Comparison of ENCODE assay signal across 24 cellular contexts in the genomic region with DNA sequence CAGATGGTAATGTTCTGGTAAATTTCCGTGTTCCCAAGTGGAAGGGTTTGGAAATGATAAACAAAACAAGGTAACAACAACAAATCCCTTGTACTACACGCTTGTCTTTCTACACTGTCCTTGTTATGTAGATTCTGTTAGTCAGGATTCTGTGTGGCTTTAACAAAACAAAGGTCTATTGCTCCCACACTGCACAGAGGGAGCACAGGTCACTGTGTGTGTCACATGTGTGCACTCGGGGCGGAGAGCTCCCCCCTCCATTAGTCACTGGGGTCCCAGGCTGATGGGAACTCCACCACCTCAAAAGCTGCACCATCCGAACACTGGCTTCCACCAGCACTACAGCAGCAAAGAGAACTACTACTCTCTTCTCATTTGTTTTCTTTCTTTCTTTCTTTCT.
"Had no signal": no experiment of that assay in that cellular context is flagged by ENCODE, and none has a peak within 500 bp of the region (broad histone marks: within the 10 kb centered on the region; RNA-seq: fewer than 3 reads in every experiment).

No MANE protein-coding gene starts in this region.

- H2AFZ ChIP-seq: hepatocyte had no signal

- H3K36me3 Mint-ChIP-seq: activated naive CD4-positive, alpha-beta T cell treated with anti-CD3 and anti-CD28 coated beads, Interleukin-2, amount 50 U/mL, for 72 hours; naive thymus-derived CD4-positive, alpha-beta T cell; stimulated activated effector memory CD8-positive, alpha-beta T cell treated with anti-CD3 and anti-CD28 coated beads, Interleukin-12 subunit alpha, Interleukin-12 subunit beta, amount 100 ng/mL, for 72 hours had no signal

- H3K4me3 Mint-ChIP-seq: activated CD4-positive, alpha-beta T cell treated with anti-CD3 and anti-CD28 coated beads for 36 hours; activated T-cell treated with anti-CD3 and anti-CD28 coated beads, Interleukin-2, amount 50 U/mL, for 72 hours; naive thymus-derived CD4-positive, alpha-beta T cell; stimulated activated effector memory CD8-positive, alpha-beta T cell treated with anti-CD3 and anti-CD28 coated beads, Interleukin-12 subunit alpha, Interleukin-12 subunit beta, amount 100 ng/mL, for 72 hours; stimulated activated naive CD8-positive, alpha-beta T cell treated with anti-CD3 and anti-CD28 coated beads, Interleukin-15, Interleukin-2, amounts not matched to agents 100 ng/mL and 50 ng/mL, for 24 hours; T-helper 2 cell treated with Interferon-gamma antibody and Interleukin-4, amounts not matched to agents 5 μg/mL and 100 μg/mL, for 36 hours had no signal

- H3K4me1 Mint-ChIP-seq: activated CD4-positive, alpha-beta T cell treated with anti-CD3 and anti-CD28 coated beads for 36 hours; naive thymus-derived CD4-positive, alpha-beta T cell; stimulated activated effector memory CD8-positive, alpha-beta T cell treated with anti-CD3 and anti-CD28 coated beads, Interleukin-12 subunit alpha, Interleukin-12 subunit beta, amount 100 ng/mL, for 72 hours had no signal

- H3K4me2 ChIP-seq: hepatocyte had no signal

- H3K9me3 Mint-ChIP-seq: activated T-cell treated with anti-CD3 and anti-CD28 coated beads, Interleukin-2, amount 50 U/mL, for 72 hours; stimulated activated naive CD8-positive, alpha-beta T cell treated with anti-CD3 and anti-CD28 coated beads, Interleukin-15, Interleukin-2, amounts not matched to agents 100 ng/mL and 50 ng/mL, for 24 hours; T-helper 2 cell treated with Interferon-gamma antibody and Interleukin-4, amounts not matched to agents 5 μg/mL and 100 μg/mL, for 36 hours had no signal

- H3K27me3 Mint-ChIP-seq: stimulated activated naive CD8-positive, alpha-beta T cell treated with anti-CD3 and anti-CD28 coated beads, Interleukin-15, Interleukin-2, amounts not matched to agents 100 ng/mL and 50 ng/mL, for 24 hours had no signal

- H3K9me3 ChIP-seq: gastrocnemius medialis, right lobe of liver, tibial artery had no signal

- H3K27ac Mint-ChIP-seq: activated CD4-positive, alpha-beta T cell treated with anti-CD3 and anti-CD28 coated beads for 36 hours; activated naive CD4-positive, alpha-beta T cell treated with anti-CD3 and anti-CD28 coated beads, Interleukin-2, amount 50 U/mL, for 72 hours; activated T-cell treated with anti-CD3 and anti-CD28 coated beads, Interleukin-2, amount 50 U/mL, for 72 hours; naive thymus-derived CD4-positive, alpha-beta T cell; stimulated activated effector memory CD8-positive, alpha-beta T cell treated with anti-CD3 and anti-CD28 coated beads, Interleukin-12 subunit alpha, Interleukin-12 subunit beta, amount 100 ng/mL, for 72 hours; stimulated activated naive CD8-positive, alpha-beta T cell treated with anti-CD3 and anti-CD28 coated beads, Interleukin-15, Interleukin-2, amounts not matched to agents 100 ng/mL and 50 ng/mL, for 24 hours; T-helper 2 cell treated with Interferon-gamma antibody and Interleukin-4, amounts not matched to agents 5 μg/mL and 100 μg/mL, for 36 hours had no signal

- H3K36me3 ChIP-seq: gastrocnemius medialis, right lobe of liver, tibial artery had no signal

- H3K79me2 ChIP-seq: hepatocyte had no signal

- H3K27ac ChIP-seq: gastrocnemius medialis, hepatocyte, right lobe of liver, skin epidermis, tibial artery had no signal

- H3K4me3 ChIP-seq: gastrocnemius medialis, hepatocyte, right lobe of liver, skin epidermis, tibial artery had no signal

- H3K27me3 ChIP-seq: gastrocnemius medialis, right lobe of liver, tibial artery had no signal

- DNase-seq: activated CD4-positive, alpha-beta T cell treated with anti-CD3 and anti-CD28 coated beads for 36 hours; activated CD4-positive, alpha-beta T cell treated with anti-CD3 and anti-CD28 coated beads, Interleukin-2, amount 50 U/mL, for 4 hours; activated CD4-positive, CD25-positive, alpha-beta regulatory T cell; activated naive CD4-positive, alpha-beta T cell; activated T-cell treated with anti-CD3 and anti-CD28 coated beads for 4 hours; activated T-cell treated with anti-CD3 and anti-CD28 coated beads, Interleukin-2, amount 50 U/mL, for 72 hours; central memory CD4-positive, alpha-beta T cell; dermis blood vessel endothelial cell; effector CD8-positive, alpha-beta T cell; erythroblast; gastrocnemius medialis; kidney; midbrain; naive thymus-derived CD4-positive, alpha-beta T cell; right lobe of liver; stimulated activated CD4-positive, alpha-beta T cell treated with anti-CD3 and anti-CD28 coated beads, Interleukin-4, amount 100 ng/mL, for 24 hours; T-helper 1 cell; tibial artery had no signal

- H3K4me1 ChIP-seq: gastrocnemius medialis, right lobe of liver, tibial artery had no signal

- ATAC-seq: activated CD4-positive, alpha-beta T cell treated with anti-CD3 and anti-CD28 coated beads for 36 hours; activated naive CD4-positive, alpha-beta T cell treated with anti-CD3 and anti-CD28 coated beads, Interleukin-2, amount 50 U/mL, for 72 hours; activated T-cell treated with anti-CD3 and anti-CD28 coated beads, Interleukin-2, amount 50 U/mL, for 72 hours; naive thymus-derived CD4-positive, alpha-beta T cell; right lobe of liver; stimulated activated effector memory CD8-positive, alpha-beta T cell treated with anti-CD3 and anti-CD28 coated beads, Interleukin-12 subunit alpha, Interleukin-12 subunit beta, amount 100 ng/mL, for 72 hours had no signal

- FAIRE-seq: kidney had no signal
